Comparison of ENCODE assay signal across 1 cellular context in the genomic region with DNA sequence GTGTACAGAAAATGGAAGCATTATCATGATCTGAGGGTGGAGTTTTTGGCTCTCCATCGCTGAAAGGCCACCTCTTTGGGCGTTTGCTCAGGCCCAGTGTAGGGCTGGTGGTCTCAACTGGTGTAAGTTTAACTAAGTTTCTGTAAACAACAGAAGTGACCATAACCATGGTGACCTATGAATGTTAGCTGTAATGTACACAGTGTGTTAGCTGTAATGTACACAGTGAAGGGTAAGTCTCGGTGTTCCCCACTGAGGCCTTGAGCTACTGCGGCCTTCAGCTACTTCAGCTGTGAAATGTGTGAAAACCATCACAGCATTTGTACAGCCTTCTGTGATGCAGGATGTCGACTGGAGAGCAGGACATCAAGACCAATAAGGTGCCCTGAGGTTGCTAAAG.
A peak's percentile ranks its signal among the peaks of the same experiment; 100 is the strongest.
TF ChIP-seq lines count a peak whose summit lies in the region.

No MANE protein-coding gene starts in this region.

TF ChIP-seq in HepG2, 621 proteins besides CTCF, POLR2A, EP300 and RAD21 (continued from another document):
- TF ChIP-seq, protein P1, sequence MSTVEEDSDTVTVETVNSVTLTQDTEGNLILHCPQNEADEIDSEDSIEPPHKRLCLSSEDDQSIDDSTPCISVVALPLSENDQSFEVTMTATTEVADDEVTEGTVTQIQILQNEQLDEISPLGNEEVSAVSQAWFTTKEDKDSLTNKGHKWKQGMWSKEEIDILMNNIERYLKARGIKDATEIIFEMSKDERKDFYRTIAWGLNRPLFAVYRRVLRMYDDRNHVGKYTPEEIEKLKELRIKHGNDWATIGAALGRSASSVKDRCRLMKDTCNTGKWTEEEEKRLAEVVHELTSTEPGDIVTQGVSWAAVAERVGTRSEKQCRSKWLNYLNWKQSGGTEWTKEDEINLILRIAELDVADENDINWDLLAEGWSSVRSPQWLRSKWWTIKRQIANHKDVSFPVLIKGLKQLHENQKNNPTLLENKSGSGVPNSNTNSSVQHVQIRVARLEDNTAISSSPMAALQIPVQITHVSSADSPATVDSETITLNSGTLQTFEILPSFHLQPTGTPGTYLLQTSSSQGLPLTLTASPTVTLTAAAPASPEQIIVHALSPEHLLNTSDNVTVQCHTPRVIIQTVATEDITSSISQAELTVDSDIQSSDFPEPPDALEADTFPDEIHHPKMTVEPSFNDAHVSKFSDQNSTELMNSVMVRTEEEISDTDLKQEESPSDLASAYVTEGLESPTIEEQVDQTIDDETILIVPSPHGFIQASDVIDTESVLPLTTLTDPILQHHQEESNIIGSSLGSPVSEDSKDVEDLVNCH (CRISPR knock-in tag; IDR thresholded peaks at IDR 0.05), result no peak
- no peak for TF ChIP-seq ARNT2 (CRISPR knock-in tag; IDR thresholded peaks at IDR 0.05; ENCODE audit: low read depth)
- TF ChIP-seq ZNF354B (CRISPR knock-in tag; IDR thresholded peaks at IDR 0.05), result 0 out of 2 replicates have a peak, but pooled peaks have one; percentile 5
- peak; percentile 63 for TF ChIP-seq HNF4A (CRISPR knock-in tag; IDR thresholded peaks at IDR 0.05)
- TF ChIP-seq ZBTB7A (CRISPR knock-in tag; IDR thresholded peaks at IDR 0.05), result peak; percentile 89
- no peak for TF ChIP-seq ZFP41 (CRISPR knock-in tag; IDR thresholded peaks at IDR 0.05; ENCODE audit: borderline replicate concordance)
- 0 out of 2 replicates have a peak, but pooled peaks have one; percentile 56 for TF ChIP-seq GFI1 (CRISPR knock-in tag; IDR thresholded peaks at IDR 0.05; ENCODE audit: borderline replicate concordance)
- TF ChIP-seq SP5 (CRISPR knock-in tag; IDR thresholded peaks at IDR 0.05; ENCODE audit: borderline replicate concordance, low read depth), result 0 out of 2 replicates have a peak, but pooled peaks have one; percentile 14
- TF ChIP-seq ZNF543 (CRISPR knock-in tag; IDR thresholded peaks at IDR 0.05), result no peak
- TF ChIP-seq, protein P2, sequence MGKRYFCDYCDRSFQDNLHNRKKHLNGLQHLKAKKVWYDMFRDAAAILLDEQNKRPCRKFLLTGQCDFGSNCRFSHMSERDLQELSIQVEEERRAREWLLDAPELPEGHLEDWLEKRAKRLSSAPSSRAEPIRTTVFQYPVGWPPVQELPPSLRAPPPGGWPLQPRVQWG (CRISPR knock-in tag; IDR thresholded peaks at IDR 0.05; ENCODE audit: borderline replicate concordance, low read depth), result no peak
- TF ChIP-seq, protein P3, sequence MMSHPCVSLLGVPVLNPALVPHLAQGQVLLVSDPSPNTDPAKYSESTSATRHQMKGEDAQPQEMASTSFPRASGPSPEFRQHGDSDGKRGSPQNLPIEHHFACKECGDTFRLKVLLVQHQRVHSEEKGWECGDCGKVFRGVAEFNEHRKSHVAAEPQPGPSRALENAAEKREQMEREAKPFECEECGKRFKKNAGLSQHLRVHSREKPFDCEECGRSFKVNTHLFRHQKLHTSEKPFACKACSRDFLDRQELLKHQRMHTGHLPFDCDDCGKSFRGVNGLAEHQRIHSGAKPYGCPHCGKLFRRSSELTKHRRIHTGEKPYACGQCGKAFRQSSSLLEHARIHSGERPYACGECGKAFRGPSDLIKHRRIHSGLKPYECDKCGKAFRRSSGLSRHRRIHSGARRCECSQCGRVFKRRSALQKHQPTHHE (CRISPR knock-in tag; IDR thresholded peaks at IDR 0.05; ENCODE audit: borderline replicate concordance), result no peak
- peak; percentile 40; the same call in 1 of the 2 replicates for TF ChIP-seq IRF2 (CRISPR knock-in tag; IDR thresholded peaks at IDR 0.05)
- no peak for TF ChIP-seq RBFOX2 (IDR thresholded peaks at IDR 0.05; ENCODE audit: low read depth, low read length)
- TF ChIP-seq FOXO1 (CRISPR knock-in tag; IDR thresholded peaks at IDR 0.05), result peak; percentile 76; the same call in 1 of the 2 replicates
- TF ChIP-seq SYNCRIP (IDR thresholded peaks at IDR 0.05; ENCODE audit: insufficient read depth, low read depth, low read length), result no peak
- TF ChIP-seq, protein P4, sequence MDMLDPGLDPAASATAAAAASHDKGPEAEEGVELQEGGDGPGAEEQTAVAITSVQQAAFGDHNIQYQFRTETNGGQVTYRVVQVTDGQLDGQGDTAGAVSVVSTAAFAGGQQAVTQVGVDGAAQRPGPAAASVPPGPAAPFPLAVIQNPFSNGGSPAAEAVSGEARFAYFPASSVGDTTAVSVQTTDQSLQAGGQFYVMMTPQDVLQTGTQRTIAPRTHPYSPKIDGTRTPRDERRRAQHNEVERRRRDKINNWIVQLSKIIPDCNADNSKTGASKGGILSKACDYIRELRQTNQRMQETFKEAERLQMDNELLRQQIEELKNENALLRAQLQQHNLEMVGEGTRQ (IDR thresholded peaks at IDR 0.05; ENCODE audit: low read depth, low read length), result no peak
- TF ChIP-seq, protein P4 (CRISPR knock-in tag; IDR thresholded peaks at IDR 0.05; ENCODE audit: borderline replicate concordance), result no peak
- TF ChIP-seq, protein P5, sequence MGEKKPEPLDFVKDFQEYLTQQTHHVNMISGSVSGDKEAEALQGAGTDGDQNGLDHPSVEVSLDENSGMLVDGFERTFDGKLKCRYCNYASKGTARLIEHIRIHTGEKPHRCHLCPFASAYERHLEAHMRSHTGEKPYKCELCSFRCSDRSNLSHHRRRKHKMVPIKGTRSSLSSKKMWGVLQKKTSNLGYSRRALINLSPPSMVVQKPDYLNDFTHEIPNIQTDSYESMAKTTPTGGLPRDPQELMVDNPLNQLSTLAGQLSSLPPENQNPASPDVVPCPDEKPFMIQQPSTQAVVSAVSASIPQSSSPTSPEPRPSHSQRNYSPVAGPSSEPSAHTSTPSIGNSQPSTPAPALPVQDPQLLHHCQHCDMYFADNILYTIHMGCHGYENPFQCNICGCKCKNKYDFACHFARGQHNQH (CRISPR knock-in tag; IDR thresholded peaks at IDR 0.05), result peak; percentile 100
- no peak for TF ChIP-seq BRD4 (CRISPR knock-in tag; IDR thresholded peaks at IDR 0.05)
- peak; percentile 85; the same call in 1 of the 2 replicates for TF ChIP-seq HMG20A (CRISPR knock-in tag; IDR thresholded peaks at IDR 0.05; ENCODE audit: borderline replicate concordance)
- TF ChIP-seq, protein P6, sequence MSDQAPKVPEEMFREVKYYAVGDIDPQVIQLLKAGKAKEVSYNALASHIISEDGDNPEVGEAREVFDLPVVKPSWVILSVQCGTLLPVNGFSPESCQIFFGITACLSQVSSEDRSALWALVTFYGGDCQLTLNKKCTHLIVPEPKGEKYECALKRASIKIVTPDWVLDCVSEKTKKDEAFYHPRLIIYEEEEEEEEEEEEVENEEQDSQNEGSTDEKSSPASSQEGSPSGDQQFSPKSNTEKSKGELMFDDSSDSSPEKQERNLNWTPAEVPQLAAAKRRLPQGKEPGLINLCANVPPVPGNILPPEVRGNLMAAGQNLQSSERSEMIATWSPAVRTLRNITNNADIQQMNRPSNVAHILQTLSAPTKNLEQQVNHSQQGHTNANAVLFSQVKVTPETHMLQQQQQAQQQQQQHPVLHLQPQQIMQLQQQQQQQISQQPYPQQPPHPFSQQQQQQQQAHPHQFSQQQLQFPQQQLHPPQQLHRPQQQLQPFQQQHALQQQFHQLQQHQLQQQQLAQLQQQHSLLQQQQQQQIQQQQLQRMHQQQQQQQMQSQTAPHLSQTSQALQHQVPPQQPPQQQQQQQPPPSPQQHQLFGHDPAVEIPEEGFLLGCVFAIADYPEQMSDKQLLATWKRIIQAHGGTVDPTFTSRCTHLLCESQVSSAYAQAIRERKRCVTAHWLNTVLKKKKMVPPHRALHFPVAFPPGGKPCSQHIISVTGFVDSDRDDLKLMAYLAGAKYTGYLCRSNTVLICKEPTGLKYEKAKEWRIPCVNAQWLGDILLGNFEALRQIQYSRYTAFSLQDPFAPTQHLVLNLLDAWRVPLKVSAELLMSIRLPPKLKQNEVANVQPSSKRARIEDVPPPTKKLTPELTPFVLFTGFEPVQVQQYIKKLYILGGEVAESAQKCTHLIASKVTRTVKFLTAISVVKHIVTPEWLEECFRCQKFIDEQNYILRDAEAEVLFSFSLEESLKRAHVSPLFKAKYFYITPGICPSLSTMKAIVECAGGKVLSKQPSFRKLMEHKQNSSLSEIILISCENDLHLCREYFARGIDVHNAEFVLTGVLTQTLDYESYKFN (CRISPR knock-in tag; conservative IDR thresholded peaks at IDR 0.05), result peak; percentile 82
- peak; percentile 88 for TF ChIP-seq FOXJ3 (CRISPR knock-in tag; IDR thresholded peaks at IDR 0.05; ENCODE audit: borderline replicate concordance)
- no peak for TF ChIP-seq SATB2 (CRISPR knock-in tag; IDR thresholded peaks at IDR 0.05)
- peak; percentile 41; the same call in 1 of the 2 replicates for TF ChIP-seq CREM (IDR thresholded peaks at IDR 0.05)
- no peak for TF ChIP-seq CREM (CRISPR knock-in tag; IDR thresholded peaks at IDR 0.05)
- peak; percentile 70; the same call in 1 of the 2 replicates for TF ChIP-seq ZFX (CRISPR knock-in tag; IDR thresholded peaks at IDR 0.05; ENCODE audit: low read depth)
- peak; percentile 71 for TF ChIP-seq TARDBP (CRISPR knock-in tag; IDR thresholded peaks at IDR 0.05)
- TF ChIP-seq ZNF503 (CRISPR knock-in tag; IDR thresholded peaks at IDR 0.05), result peak; percentile 69; the same call in 1 of the 2 replicates
- no peak for TF ChIP-seq RARG (CRISPR knock-in tag; IDR thresholded peaks at IDR 0.05; ENCODE audit: low read depth)
- TF ChIP-seq ZNF766 (CRISPR knock-in tag; IDR thresholded peaks at IDR 0.05; ENCODE audit: borderline replicate concordance), result no peak
- peak; percentile 93 for TF ChIP-seq HHEX (CRISPR knock-in tag; IDR thresholded peaks at IDR 0.05)
- peak; percentile 63; the same call in 1 of the 2 replicates for TF ChIP-seq ZNF256 (CRISPR knock-in tag; conservative IDR thresholded peaks at IDR 0.05)
- TF ChIP-seq TEAD3 (CRISPR knock-in tag; optimal IDR thresholded peaks at IDR 0.05; ENCODE audit: borderline replicate concordance), result peak; percentile 27
- peak; percentile 73; the same call in 1 of the 2 replicates for TF ChIP-seq ZSCAN5A (CRISPR knock-in tag; IDR thresholded peaks at IDR 0.05; ENCODE audit: borderline replicate concordance)
- TF ChIP-seq ZBTB37 (CRISPR knock-in tag; IDR thresholded peaks at IDR 0.05), result no peak
- no peak for TF ChIP-seq HMG20B (CRISPR knock-in tag; conservative IDR thresholded peaks at IDR 0.05)
- TF ChIP-seq ZNF614 (CRISPR knock-in tag; IDR thresholded peaks at IDR 0.05; ENCODE audit: borderline replicate concordance), result peak; percentile 30; the same call in 1 of the 2 replicates
- TF ChIP-seq ARID3A (IDR thresholded peaks at IDR 0.05; ENCODE audit: low read depth, low read length), result peak; percentile 78; the same call in 1 of the 2 replicates
- TF ChIP-seq EHMT2 (IDR thresholded peaks at IDR 0.05; ENCODE audit: borderline replicate concordance, low read depth, low read length), result no peak
- TF ChIP-seq GTF2F1 (IDR thresholded peaks at IDR 0.05; ENCODE audit: low read length), result no peak
- TF ChIP-seq HDAC1 (CRISPR knock-in tag; IDR thresholded peaks at IDR 0.05), result peak; percentile 28; the same call in 1 of the 2 replicates
- TF ChIP-seq ZNF232 (CRISPR knock-in tag; IDR thresholded peaks at IDR 0.05; ENCODE audit: borderline replicate concordance), result peak; percentile 88; the same call in 1 of the 2 replicates
